Comparison of ENCODE assay signal across 8 cellular contexts in genomic region chr10:98414578-98414931, GRCh38. TPM values are rescaled to one million over a fixed set of nuclear protein-coding genes. Genes with fewer than 3 reads are reported as not detected.
DNase-seq lines count a peak whose midpoint lies in the region; ATAC-seq and TF ChIP-seq lines count a peak whose summit lies in the region.

No MANE protein-coding gene starts in this region.

- in situ Hi-C loops in KBM-7 (cut with MboI; ENCODE audit: low pct_unique_long_range_greater_than_20kb, low sequenced_read_pairs): no loop called here

- DNase-seq in AG09309 (ENCODE audit: low read depth) (no peak), naive B cell (no peak), KBM-7 (no peak), DMS53 (lab: John Stamatoyannopoulos, UW) (no peak), SIG-M5 (lab: John Stamatoyannopoulos, UW) (no peak)
- no peak for DNase-seq in Jurkat, Clone E6-1 (ENCODE audit: low read depth, low spot score)
- no peak for DNase-seq in stimulated activated CD4-positive, alpha-beta T cell treated with anti-CD3 and anti-CD28 coated beads, Interleukin-15, amount 100 ng/mL, for 24 hours

- H3K36me3 Mint-ChIP-seq in dendritic cell treated with granulocyte-macrophage colony-stimulating factor and Interleukin-4, amounts not matched to agents 40 ng/mL and 50 ng/mL, for 4 days (ENCODE audit: low read depth): peaks cover 60% of the 10 kb centered on the region
- peaks cover under 1 to 11% of the 10 kb centered on the region in 2 donors for H3K36me3 Mint-ChIP-seq in naive B cell

- H3K9me3 Mint-ChIP-seq in dendritic cell treated with granulocyte-macrophage colony-stimulating factor and Interleukin-4, amounts not matched to agents 40 ng/mL and 50 ng/mL, for 4 days: no peaks in the 10 kb centered on the region
- H3K9me3 Mint-ChIP-seq in naive B cell: no peaks in the 10 kb centered on the region

- no peak for TF ChIP-seq CTCF in AG09309 (IDR thresholded peaks at IDR 0.05; ENCODE audit: control insufficient read depth, insufficient read depth, low read depth, low read length, missing control alignments)

- H3K27me3 Mint-ChIP-seq in dendritic cell treated with granulocyte-macrophage colony-stimulating factor and Interleukin-4, amounts not matched to agents 40 ng/mL and 50 ng/mL, for 4 days: no peaks in the 10 kb centered on the region
- H3K27me3 Mint-ChIP-seq in naive B cell: no peaks in the 10 kb centered on the region

- peak overlapping the region; percentile 71 for H3K4me3 ChIP-seq in AG09309 (ENCODE audit: control insufficient read depth, low read depth, low read length)
- peak overlapping the region; percentile 80 for H3K4me3 ChIP-seq in Jurkat, Clone E6-1 (ENCODE audit: low read length)

- H3K4me3 Mint-ChIP-seq in dendritic cell treated with granulocyte-macrophage colony-stimulating factor and Interleukin-4, amounts not matched to agents 40 ng/mL and 50 ng/mL, for 4 days: peak overlapping the region; percentile 92
- peak overlapping the region; percentile 31 to 90 (median 86) for H3K4me3 Mint-ChIP-seq in naive B cell

- intact Hi-C loops in dendritic cell treated with granulocyte-macrophage colony-stimulating factor and Interleukin-4, amounts not matched to agents 40 ng/mL and 50 ng/mL, for 4 days (cut with micrococcal nuclease): no loop called here

- ATAC-seq in naive B cell (ENCODE audit: low read depth in 2 of 2): no peak

- peaks cover 47% of the 10 kb centered on the region for H3K4me1 Mint-ChIP-seq in dendritic cell treated with granulocyte-macrophage colony-stimulating factor and Interleukin-4, amounts not matched to agents 40 ng/mL and 50 ng/mL, for 4 days (ENCODE audit: low read depth)
- peaks cover 9 to 29% (median 20%) of the 10 kb centered on the region in 3 donors for H3K4me1 Mint-ChIP-seq in naive B cell

- H3K27ac Mint-ChIP-seq in dendritic cell treated with granulocyte-macrophage colony-stimulating factor and Interleukin-4, amounts not matched to agents 40 ng/mL and 50 ng/mL, for 4 days: peak overlapping the region; percentile 86
- peak overlapping the region in 5 of 6 donors; percentile 65 to 88 (median 82) for H3K27ac Mint-ChIP-seq in naive B cell

RNA-seq across cellular contexts. Expression of gene PYROXD2, which starts 0.4 kb away (rescaled TPM):
- 8.9 TPM for polyA plus RNA-seq in Jurkat, Clone E6-1 (2012; ENCODE audit: insufficient read depth, insufficient read length)
- polyA plus RNA-seq in naive B cell (ENCODE audit: low read depth in 6 of 6): 1 to 10 TPM in 3 of 6 donors, under 1 TPM in 2, not detected in 1; 0.35 to 4.2 (median 1.6) TPM

RNA-seq across cellular contexts. Expression of gene HPS1, which starts 32.2 kb away (rescaled TPM):
- 39.1 TPM for polyA plus RNA-seq in Jurkat, Clone E6-1 (2012; ENCODE audit: insufficient read depth, insufficient read length)
- 100 to 1,000 TPM in 5 of 6 donors, 10 to 100 TPM in 1; 98.0 to 134 (median 102) TPM for polyA plus RNA-seq in naive B cell (ENCODE audit: low read depth in 6 of 6)
